8 cellular contexts compared by ENCODE assay signal in the genomic region with DNA sequence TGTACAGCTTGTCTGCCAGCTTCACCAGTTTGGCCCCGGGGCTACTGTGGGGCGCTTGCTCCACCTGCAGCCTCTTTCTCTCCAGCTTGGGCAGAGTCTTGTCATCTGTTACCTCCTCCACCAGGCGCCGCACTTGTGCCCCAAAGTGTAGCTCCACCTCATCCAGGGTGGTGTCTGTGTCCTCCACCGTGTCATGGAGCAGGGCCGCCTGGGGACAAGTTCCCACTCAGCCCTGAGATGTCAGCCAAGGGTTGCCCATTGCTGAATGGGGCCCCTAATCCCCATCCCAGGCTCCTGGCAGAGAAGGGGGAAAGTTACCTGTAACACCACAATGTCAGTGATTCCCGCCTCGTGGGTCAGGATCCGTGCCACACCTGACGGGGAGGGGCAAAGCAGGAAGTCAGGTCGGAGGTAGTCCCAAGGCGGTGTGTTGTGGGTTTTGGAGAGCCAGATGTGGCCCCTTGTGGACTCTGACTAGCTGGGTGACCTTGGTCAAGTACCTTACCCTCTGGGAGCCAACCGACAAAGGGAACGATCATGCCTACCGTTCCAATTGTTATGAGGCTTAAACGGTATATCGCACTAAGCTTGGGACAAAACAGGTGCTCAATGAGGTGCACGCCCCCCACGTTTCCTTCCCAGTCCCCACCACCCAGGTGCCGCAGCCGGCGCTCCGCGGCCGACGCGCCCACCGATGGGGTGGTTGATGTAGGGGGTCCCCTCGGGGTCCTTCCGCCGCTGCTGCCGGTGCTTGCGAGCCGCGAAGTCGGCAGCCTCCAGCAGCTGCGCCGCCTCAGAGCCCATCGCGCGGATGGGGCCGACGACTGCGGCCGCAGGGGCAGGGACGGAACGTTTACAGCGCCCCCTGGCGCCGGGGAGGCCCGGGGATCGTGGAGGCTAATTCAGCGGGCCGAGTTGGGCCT. TPM values are rescaled to one million over a fixed set of nuclear protein-coding genes. Genes with fewer than 3 reads are reported as not detected.
A peak's percentile ranks its signal among the peaks of the same experiment; 100 is the strongest.
DNase-seq lines count a peak whose midpoint lies in the region; ATAC-seq and TF ChIP-seq lines count a peak whose summit lies in the region.

Gene HDDC3, minus strand, starts transcription at position 813 of the 923 bp plus-strand sequence. Its CDS starts 9 bp downstream, at position 804.

- H2AFZ ChIP-seq in MM.1S (ENCODE audit: low read length): peak within 1 kb of the TSS; percentile 89

- 0 to 16% methylated on average over 2 to 4 of the region's 54 CpGs for WGBS in gastroesophageal sphincter (ENCODE audit: low coverage in 1 of 2), 2 donors

- TF ChIP-seq CTCF in MM.1S (IDR thresholded peaks at IDR 0.05; ENCODE audit: low read length) (peak; percentile 87), gastroesophageal sphincter (IDR thresholded peaks at IDR 0.05) (peak; percentile 85 to 96 (median 90))

- peaks cover 42% of the 10 kb centered on the region for H3F3A ChIP-seq in MM.1S (ENCODE audit: insufficient read depth, low read length)

- peaks cover 30% of the 10 kb centered on the region for H3K79me2 ChIP-seq in MM.1S (ENCODE audit: low read length)

- H3K4me1 ChIP-seq in MM.1S (ENCODE audit: low read length) (peaks cover 31% of the 10 kb centered on the region), SJSA1 (replicated peaks) (peaks cover 38% of the 10 kb centered on the region), gastroesophageal sphincter (peaks cover 0 to 70% (median 34%) of the 10 kb centered on the region in 3 donors)

- ATAC-seq in gastroesophageal sphincter: peak; percentile 74

- H3K9me3 ChIP-seq in MM.1S (replicated peaks; ENCODE audit: insufficient read depth, low read length) (no peaks in the 10 kb centered on the region), SJSA1 (replicated peaks) (no peaks in the 10 kb centered on the region), gastroesophageal sphincter (no peaks in the 10 kb centered on the region)

- H3K27ac ChIP-seq in MM.1S (ENCODE audit: low read length) (peak within 1 kb of the TSS; percentile 88), SJSA1 (no peak within 1 kb of the TSS), gastroesophageal sphincter (peak within 1 kb of the TSS; percentile 36 to 92 (median 88))

- H3K36me3 ChIP-seq in MM.1S (replicated peaks; ENCODE audit: insufficient read depth, low read length) (no peaks in the 10 kb centered on the region), SJSA1 (peaks cover 10% of the 10 kb centered on the region), gastroesophageal sphincter (peaks cover 0 to 2% of the 10 kb centered on the region in 2 donors)

- no peaks in the 10 kb centered on the region for H3K27me3 ChIP-seq in MM.1S (replicated peaks; ENCODE audit: insufficient read depth, low read length)
- H3K27me3 ChIP-seq in SJSA1 (replicated peaks): no peaks in the 10 kb centered on the region
- H3K27me3 ChIP-seq in gastroesophageal sphincter: no peaks in the 10 kb centered on the region

- H3K4me2 ChIP-seq in MM.1S (ENCODE audit: low read depth, low read length): peak within 1 kb of the TSS; percentile 85

- H3K9me2 ChIP-seq in MM.1S (replicated peaks; ENCODE audit: insufficient read depth, low read length): no peaks in the 10 kb centered on the region

- H3K9ac ChIP-seq in MM.1S (ENCODE audit: low read length): peak within 1 kb of the TSS; percentile 82

- peak; percentile 51 to 69 for TF ChIP-seq POLR2A in gastroesophageal sphincter (IDR thresholded peaks at IDR 0.05)

- H4K20me1 ChIP-seq in MM.1S (ENCODE audit: insufficient read depth, low read length): no peaks in the 10 kb centered on the region

- no peak for TF ChIP-seq EP300 in gastroesophageal sphincter (IDR thresholded peaks at IDR 0.05)

- DNase-seq in GF-D8 (lab: John Stamatoyannopoulos, UW) (peak; percentile 88), HCEC 1CT (peak; percentile 76), MM.1S (peak; percentile 96), SJSA1 (ENCODE audit: low read depth in 1 of 2, low spot score in 2 of 2) (peak; percentile 74 to 89), nucleus accumbens (lab: John Stamatoyannopoulos, UW) (peak in 54 of 56 donors; percentile 32 to 93 (median 72)), superior temporal gyrus (ENCODE audit: extremely low spot score) (peak; percentile 91)
- DNase-seq in activated naive CD4-positive, alpha-beta T cell (lab: John Stamatoyannopoulos, UW): peak; percentile 83 to 92 (median 87)

- peak within 1 kb of the TSS; percentile 80 for H3K4me3 ChIP-seq in MM.1S (ENCODE audit: low read length)
- peak within 1 kb of the TSS; percentile 59 for H3K4me3 ChIP-seq in SJSA1
- peak within 1 kb of the TSS; percentile 68 to 81 for H3K4me3 ChIP-seq in gastroesophageal sphincter

RNA-seq across cellular contexts. Expression of gene HDDC3, which starts in this region (rescaled TPM):
- 4.9 and 10.0 TPM in 2 replicates for total RNA-seq in SJSA1 (2014; rRNA removed; shearing (Covaris generic))
- 10 to 100 TPM in 2 of 4 donors, 1 to 10 TPM in 2; 5.9 to 17.1 (median 8.3) TPM for total RNA-seq in gastroesophageal sphincter
